ENCODE assay signal across 8 cellular contexts in genomic region chr3:31981206-31982181, GRCh38. TPM values are rescaled to one million over a fixed set of nuclear protein-coding genes. Genes with fewer than 3 reads are reported as not detected.
DNase-seq lines count a peak whose midpoint lies in the region; ATAC-seq and TF ChIP-seq lines count a peak whose summit lies in the region.

A gene with protein sequence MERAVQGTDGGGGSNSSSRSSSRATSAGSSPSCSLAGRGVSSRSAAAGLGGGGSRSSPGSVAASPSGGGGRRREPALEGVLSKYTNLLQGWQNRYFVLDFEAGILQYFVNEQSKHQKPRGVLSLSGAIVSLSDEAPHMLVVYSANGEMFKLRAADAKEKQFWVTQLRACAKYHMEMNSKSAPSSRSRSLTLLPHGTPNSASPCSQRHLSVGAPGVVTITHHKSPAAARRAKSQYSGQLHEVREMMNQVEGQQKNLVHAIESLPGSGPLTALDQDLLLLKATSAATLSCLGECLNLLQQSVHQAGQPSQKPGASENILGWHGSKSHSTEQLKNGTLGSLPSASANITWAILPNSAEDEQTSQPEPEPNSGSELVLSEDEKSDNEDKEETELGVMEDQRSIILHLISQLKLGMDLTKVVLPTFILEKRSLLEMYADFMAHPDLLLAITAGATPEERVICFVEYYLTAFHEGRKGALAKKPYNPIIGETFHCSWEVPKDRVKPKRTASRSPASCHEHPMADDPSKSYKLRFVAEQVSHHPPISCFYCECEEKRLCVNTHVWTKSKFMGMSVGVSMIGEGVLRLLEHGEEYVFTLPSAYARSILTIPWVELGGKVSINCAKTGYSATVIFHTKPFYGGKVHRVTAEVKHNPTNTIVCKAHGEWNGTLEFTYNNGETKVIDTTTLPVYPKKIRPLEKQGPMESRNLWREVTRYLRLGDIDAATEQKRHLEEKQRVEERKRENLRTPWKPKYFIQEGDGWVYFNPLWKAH (minus strand): TSS chr3:31981262. CDS start chr3:31981179, 83 bp downstream.
Gene ZNF860 (plus strand): TSS chr3:31981750. CDS start chr3:31989080, 7,330 bp downstream.

- H3K27me3 Mint-ChIP-seq in brain, result peaks cover 36% of the 10 kb centered on the region

- H3K36me3 ChIP-seq in prostate gland, result no peaks in the 10 kb centered on the region

- no peaks in the 10 kb centered on the region for H3K4me1 ChIP-seq in prostate gland (replicated peaks)

- H3K27ac ChIP-seq in prostate gland, result peak within 1 kb of the TSS; percentile 81 to 83

- 4% methylated on average over 59 of the region's 65 CpGs for WGBS in prostate gland

- ATAC-seq in GM18873 (IDR thresholded peaks at IDR 0.05; ENCODE audit: low FRiP score, unreplicated experiment), result no peak

- H3K4me1 Mint-ChIP-seq in brain, result peaks cover 17% of the 10 kb centered on the region

- TF ChIP-seq POLR2A in Raji (IDR thresholded peaks at IDR 0.05; ENCODE audit: insufficient read depth, low read depth, low read length) (peak; percentile 75), prostate gland (IDR thresholded peaks at IDR 0.05) (peak; percentile 54)

- DNase-seq in NCI-H2107 treated with DMSO at 0.1 percent for 48 hours (lab: John Stamatoyannopoulos, UW; ENCODE audit: unreplicated experiment), result peak; percentile 13
- DNase-seq in NCI-H2107 (lab: John Stamatoyannopoulos, UW), result no peak
- peak; percentile 89 for DNase-seq in HK-2 (ENCODE audit: unreplicated experiment)
- peak in 49 of 51 donors; percentile 9 to 76 (median 48) for DNase-seq in hypothalamus (lab: John Stamatoyannopoulos, UW)
- peak; percentile 88 for DNase-seq in prostate gland (ENCODE audit: low spot score)

- no peaks in the 10 kb centered on the region for H3K27me3 ChIP-seq in prostate gland (replicated peaks; ENCODE audit: insufficient read depth)

- H3K27ac Mint-ChIP-seq in brain, result peak within 1 kb of the TSS in 4 of 5 experiments; percentile 27 to 88 (median 64)

- H3K9me3 Mint-ChIP-seq in brain, result peaks cover 0 to 3% (median 0%) of the 10 kb centered on the region in 5 experiments

- H3K4me3 Mint-ChIP-seq in brain, result peak within 1 kb of the TSS; percentile 86 to 91 (median 90)

- H3K4me3 ChIP-seq in prostate gland, result peak within 1 kb of the TSS; percentile 60 to 73

- intact Hi-C loops in prostate gland (cut with DNase I), result loop anchor here (5.0 kb wide), 2 partner anchors 126 to 179 kb away; partner anchors contain the start of gene GPD1L

- no peaks in the 10 kb centered on the region for H3K9me3 ChIP-seq in prostate gland

- TF ChIP-seq CTCF in brain (conservative IDR thresholded peaks at IDR 0.05), result no peak
- peak in 2 of 4 experiments; percentile 11 to 18 for TF ChIP-seq CTCF in prostate gland (IDR thresholded peaks at IDR 0.05)

- H3K36me3 Mint-ChIP-seq in brain, result no peaks in the 10 kb centered on the region

RNA-seq across cellular contexts. Expression of the first gene that starts in this region (rescaled TPM):
- 3.3 TPM for polyA plus RNA-seq in brain (ENCODE audit: insufficient read depth, low read depth, low replicate concordance)
- total RNA-seq in prostate gland, result 100 to 1,000 TPM in 1 of 2 donors, 10 to 100 TPM in 1; 82.8 to 127 TPM

RNA-seq across cellular contexts. Expression of gene ZNF860, which starts in this region (rescaled TPM):
- 0.20 TPM for polyA plus RNA-seq in brain (ENCODE audit: insufficient read depth, low read depth, low replicate concordance)
- total RNA-seq in prostate gland, result 1 to 10 TPM; 3.7 to 4.4 TPM
